In genomic region chr4:74531952-74532794, GRCh38 we compare ENCODE assay signal across 8 cellular contexts.
DNase-seq lines count a peak whose midpoint lies in the region; TF ChIP-seq lines count a peak whose summit lies in the region.

No MANE protein-coding gene starts in this region.

- H3K4me3 ChIP-seq in GM23248 (no peak overlapping the region), Karpas-422 (ENCODE audit: low read length) (no peak overlapping the region), fibroblast of mammary gland (ENCODE audit: control insufficient read depth, low read depth, low read length) (no peak overlapping the region), osteoblast (ENCODE audit: insufficient read depth, low read length) (no peak overlapping the region)

- peak overlapping the region; percentile 18; the same call in 1 of the 2 replicates for H3K9ac ChIP-seq in GM23248
- no peak overlapping the region for H3K9ac ChIP-seq in Karpas-422 (ENCODE audit: low read length)

- no peak overlapping the region for H3K27ac ChIP-seq in GM23248
- no peak overlapping the region for H3K27ac ChIP-seq in Karpas-422 (ENCODE audit: low read length)
- H3K27ac ChIP-seq in osteoblast (ENCODE audit: low read depth, low read length): no peak overlapping the region

- no peaks in the 10 kb centered on the region for H3K27me3 ChIP-seq in GM23248 (replicated peaks; ENCODE audit: insufficient read depth)
- no peaks in the 10 kb centered on the region for H3K27me3 ChIP-seq in Karpas-422 (ENCODE audit: low read length)
- H3K27me3 ChIP-seq in osteoblast (ENCODE audit: insufficient read depth, low read length): no peaks in the 10 kb centered on the region

- H3K4me1 ChIP-seq in GM23248 (ENCODE audit: insufficient read depth) (peaks cover 36% of the 10 kb centered on the region), Karpas-422 (ENCODE audit: low read length) (no peaks in the 10 kb centered on the region), osteoblast (ENCODE audit: insufficient read depth, low read length) (peaks cover 2% of the 10 kb centered on the region)

- H3F3A ChIP-seq in GM23248 (ENCODE audit: insufficient read depth): peaks cover 10% of the 10 kb centered on the region

- H3K79me2 ChIP-seq in GM23248 (ENCODE audit: insufficient read depth): no peaks in the 10 kb centered on the region
- H3K79me2 ChIP-seq in Karpas-422 (ENCODE audit: low read length): no peaks in the 10 kb centered on the region
- H3K79me2 ChIP-seq in osteoblast (ENCODE audit: insufficient read depth, low read length): no peaks in the 10 kb centered on the region

- no peak overlapping the region for H3K27ac Mint-ChIP-seq in activated CD4-positive, alpha-beta T cell treated with anti-CD3 and anti-CD28 coated beads, Interleukin-2, amount 10 ng/mL, durations not matched to agents 24 days and 14 days

- no peaks in the 10 kb centered on the region for H3K9me3 ChIP-seq in GM23248 (ENCODE audit: low read depth)
- no peaks in the 10 kb centered on the region for H3K9me3 ChIP-seq in Karpas-422 (ENCODE audit: low read length)
- H3K9me3 ChIP-seq in osteoblast (ENCODE audit: low read depth, low read length): no peaks in the 10 kb centered on the region

- no peak overlapping the region for H3K4me3 Mint-ChIP-seq in activated CD4-positive, alpha-beta T cell treated with anti-CD3 and anti-CD28 coated beads, Interleukin-2, amount 10 ng/mL, durations not matched to agents 24 days and 14 days

- H3K4me2 ChIP-seq in GM23248 (ENCODE audit: unreplicated experiment): peak overlapping the region; percentile 2
- no peak overlapping the region for H3K4me2 ChIP-seq in Karpas-422 (ENCODE audit: low read depth, low read length, poor library complexity, severe bottlenecking)
- H3K4me2 ChIP-seq in osteoblast (ENCODE audit: insufficient read depth, low read length): peak overlapping the region; percentile 25

- peak; percentile 62 for DNase-seq in activated CD4-positive, alpha-beta T cell treated with anti-CD3 and anti-CD28 coated beads, Interleukin-2, amount 10 ng/mL, durations not matched to agents 24 days and 14 days
- no peak for DNase-seq in activated CD4-positive, alpha-beta T cell treated with anti-CD3 and anti-CD28 coated beads, Interleukin-2, amount 50 U/mL, for 48 hours
- peak; percentile 78 for DNase-seq in GM23248
- DNase-seq in Karpas-422: peak; percentile 78
- peak; percentile 90 for DNase-seq in SW480 (ENCODE audit: low spot score)
- DNase-seq in fibroblast of mammary gland (ENCODE audit: low read depth): peak; percentile 92
- peak; percentile 8 for DNase-seq in osteoblast (ENCODE audit: insufficient read length, low spot score, missing footprints)
- DNase-seq in stimulated activated CD4-positive, alpha-beta T cell treated with anti-CD3 and anti-CD28 coated beads, Interleukin-4, amount 100 ng/mL, for 24 hours: no peak

- H4K20me1 ChIP-seq in GM23248 (ENCODE audit: insufficient read depth) (no peaks in the 10 kb centered on the region), Karpas-422 (ENCODE audit: insufficient read depth, low read depth, low read length) (no peaks in the 10 kb centered on the region), osteoblast (ENCODE audit: insufficient read depth, low read length) (no peaks in the 10 kb centered on the region)

- peak overlapping the region; percentile 64 for H2AFZ ChIP-seq in GM23248
- no peak overlapping the region for H2AFZ ChIP-seq in Karpas-422 (ENCODE audit: low read length)
- H2AFZ ChIP-seq in osteoblast (ENCODE audit: low read length): peak overlapping the region; percentile 34

- H3K9me3 Mint-ChIP-seq in activated CD4-positive, alpha-beta T cell treated with anti-CD3 and anti-CD28 coated beads, Interleukin-2, amount 10 ng/mL, durations not matched to agents 24 days and 14 days: no peaks in the 10 kb centered on the region

- in situ Hi-C loops in GM23248 (cut with MboI): no loop called here

- 49 to 50% methylated on average over 6 of the region's 6 CpGs for WGBS in GM23248 (ENCODE audit: low coverage in 1 of 2, low lambda C conversion rate in 2 of 2, missing lambda C conversion rate in 2 of 2), 2 experiments

- intact Hi-C loops in activated CD4-positive, alpha-beta T cell treated with anti-CD3 and anti-CD28 coated beads, Interleukin-2, amount 10 ng/mL, durations not matched to agents 24 days and 14 days (cut with micrococcal nuclease): loop anchor here (2.0 to 10.0 kb wide), 3 partner anchors 93 to 210 kb away; no protein-coding TSS in a partner anchor

- H3K27me3 Mint-ChIP-seq in activated CD4-positive, alpha-beta T cell treated with anti-CD3 and anti-CD28 coated beads, Interleukin-2, amount 10 ng/mL, durations not matched to agents 24 days and 14 days: peaks cover 4% of the 10 kb centered on the region

- peak; percentile 82 for TF ChIP-seq CTCF in fibroblast of mammary gland (conservative IDR thresholded peaks at IDR 0.05; ENCODE audit: control insufficient read depth, insufficient read depth, low read depth, low read length)
- TF ChIP-seq CTCF in osteoblast (IDR thresholded peaks at IDR 0.05; ENCODE audit: extremely low read depth, low read depth, low read length): peak; percentile 84

- H3K4me1 Mint-ChIP-seq in activated CD4-positive, alpha-beta T cell treated with anti-CD3 and anti-CD28 coated beads, Interleukin-2, amount 10 ng/mL, durations not matched to agents 24 days and 14 days: no peaks in the 10 kb centered on the region

- H3K36me3 Mint-ChIP-seq in activated CD4-positive, alpha-beta T cell treated with anti-CD3 and anti-CD28 coated beads, Interleukin-2, amount 10 ng/mL, durations not matched to agents 24 days and 14 days (ENCODE audit: low read depth): no peaks in the 10 kb centered on the region

- no peaks in the 10 kb centered on the region for H3K36me3 ChIP-seq in GM23248 (ENCODE audit: low read depth)
- H3K36me3 ChIP-seq in Karpas-422 (ENCODE audit: insufficient read depth, low read length): no peaks in the 10 kb centered on the region
- no peaks in the 10 kb centered on the region for H3K36me3 ChIP-seq in osteoblast (ENCODE audit: insufficient read depth, low read length)

- H3K9me2 ChIP-seq in GM23248 (ENCODE audit: insufficient read depth) (no peaks in the 10 kb centered on the region), Karpas-422 (replicated peaks; ENCODE audit: insufficient read depth, low read length) (no peaks in the 10 kb centered on the region)

Comparison
In these comparisons a context has a peak if more than half of its experiments do, and no peak if none do; other contexts are left out.
1. DNase-seq: peak in activated CD4-positive, alpha-beta T cell treated with anti-CD3 and anti-CD28 coated beads, Interleukin-2, amount 10 ng/mL, durations not matched to agents 24 days and 14 days (single experiment), GM23248 (single experiment), Karpas-422 (single experiment), SW480 (single experiment), fibroblast of mammary gland (single experiment) and osteoblast (single experiment); none in activated CD4-positive, alpha-beta T cell treated with anti-CD3 and anti-CD28 coated beads, Interleukin-2, amount 50 U/mL, for 48 hours (0 of 2) and stimulated activated CD4-positive, alpha-beta T cell treated with anti-CD3 and anti-CD28 coated beads, Interleukin-4, amount 100 ng/mL, for 24 hours (single experiment).